ENCODE assay signal across 8 cellular contexts in genomic region chr15:38817427-38818155, GRCh38.
DNase-seq lines count a peak whose midpoint lies in the region; ATAC-seq, FAIRE-seq and TF ChIP-seq lines count a peak whose summit lies in the region.

No MANE protein-coding gene starts in this region.

- no peak overlapping the region for H3K4me3 ChIP-seq in WI38 (ENCODE audit: low read depth, low read length)
- H3K4me3 ChIP-seq in keratinocyte (ENCODE audit: control insufficient read depth in 2 of 3, extremely low read depth in 1 of 3, insufficient read depth in 2 of 3, low read depth in 1 of 3, low read length in 3 of 3), result no peak overlapping the region

- H3K4me1 ChIP-seq in keratinocyte (ENCODE audit: control insufficient read depth, extremely low read depth, insufficient read depth, low read length), result peaks cover 4% of the 10 kb centered on the region

- no peak overlapping the region for H3K27ac ChIP-seq in keratinocyte (ENCODE audit: control insufficient read depth, insufficient read depth, low read length)

- no peaks in the 10 kb centered on the region for H3K79me2 ChIP-seq in keratinocyte (ENCODE audit: control insufficient read depth, insufficient read depth, low read length)

- H2AFZ ChIP-seq in keratinocyte (ENCODE audit: control insufficient read depth, low read length), result peak overlapping the region; percentile 38

- ATAC-seq in HG02763 (IDR thresholded peaks at IDR 0.05; ENCODE audit: unreplicated experiment), result peak; percentile 82

- no peak overlapping the region for H3K9ac ChIP-seq in keratinocyte (ENCODE audit: control insufficient read depth, extremely low read depth, insufficient read depth, low read length)

- no peaks in the 10 kb centered on the region for H3K27me3 ChIP-seq in keratinocyte (ENCODE audit: control insufficient read depth, extremely low read depth, insufficient read depth, low read length)

- DNase-seq in SIG-M5 treated with dmso at 0.1 percent for 504 hours (lab: John Stamatoyannopoulos, UW; ENCODE audit: unreplicated experiment) (peak; percentile 26), SIG-M5 (lab: John Stamatoyannopoulos, UW) (no peak), NCI-H1694 (lab: John Stamatoyannopoulos, UW) (peak; percentile 34), T47D (ENCODE audit: low read depth in 1 of 2, low spot score in 1 of 2) (peak; percentile 72 to 93), keratinocyte (ENCODE audit: low read depth, low spot score) (peak; percentile 44)
- peak; percentile 79 for DNase-seq in stimulated activated CD4-positive, alpha-beta T cell treated with anti-CD3 and anti-CD28 coated beads, Interleukin-1b, Interleukin-23, amount 100 ng/mL, for 48 hours

- H4K20me1 ChIP-seq in keratinocyte (ENCODE audit: control insufficient read depth, extremely low read depth, insufficient read depth, low read length), result no peaks in the 10 kb centered on the region

- in situ Hi-C loops in T47D (cut with HindIII; ENCODE audit: low pct_unique_long_range_greater_than_20kb, low sequenced_read_pairs), result no loop called here

- FAIRE-seq in keratinocyte (lab: Jason Lieb, UNC), result peak; percentile 83

- H3K4me2 ChIP-seq in keratinocyte (ENCODE audit: control insufficient read depth, extremely low read depth, insufficient read depth, low read depth, low read length), result peak overlapping the region; percentile 51

- no peaks in the 10 kb centered on the region for H3K9me3 ChIP-seq in keratinocyte (ENCODE audit: control insufficient read depth, low read depth, low read length)

- dilution Hi-C loops in keratinocyte (cut with MboI; ENCODE audit: extremely low pct_ligation_motif_present, low sequenced_read_pairs), result no loop called here

- TF ChIP-seq CTCF in WI38 (IDR thresholded peaks at IDR 0.05; ENCODE audit: low read depth, low read length) (peak; percentile 97), keratinocyte (optimal IDR thresholded peaks at IDR 0.05 in 1 of 3, IDR thresholded peaks at IDR 0.05 in 1 of 3, conservative IDR thresholded peaks at IDR 0.05 in 1 of 3; ENCODE audit: extremely low read depth in 1 of 3, insufficient read depth in 2 of 3, low read length in 3 of 3) (peak; percentile 99 to 100 (median 100))

- no peaks in the 10 kb centered on the region for H3K36me3 ChIP-seq in keratinocyte (ENCODE audit: control insufficient read depth in 2 of 2, extremely low read depth in 1 of 2, insufficient read depth in 2 of 2, low read length in 2 of 2)

- no peaks in the 10 kb centered on the region for H3K9me1 ChIP-seq in keratinocyte (ENCODE audit: control insufficient read depth, extremely low read depth, insufficient read depth, low read length)
